13 cellular contexts compared by ENCODE assay signal in genomic region chr7:76504351-76505167, GRCh38. TPM values are rescaled to one million over a fixed set of nuclear protein-coding genes. Genes with fewer than 3 reads are reported as not detected.
DNase-seq lines count a peak whose midpoint lies in the region; ATAC-seq, FAIRE-seq and TF ChIP-seq lines count a peak whose summit lies in the region.
"Not testable (repeated sequence)": the region's sequence is repeated elsewhere in the genome, so short reads cannot be mapped to it uniquely, and the experiment has no call there.
"Had no signal": no experiment of that assay in that cellular context is flagged by ENCODE, and none has a peak within 500 bp of the region (broad histone marks: within the 10 kb centered on the region; RNA-seq: fewer than 3 reads in every experiment).

No MANE protein-coding gene starts in this region.

- DNase-seq in GM10248 (ENCODE audit: extremely low spot score) (peak; percentile 7), K562 (ENCODE audit: extremely low read depth in 1 of 4, low spot score in 3 of 4) (peak in 1 of 4 experiments; percentile 5), kidney (peak; percentile 44)
- not testable (repeated sequence) for DNase-seq in Panc1 (ENCODE audit: low read depth, low spot score); neuronal stem cell (ENCODE audit: low spot score); aorta
- DNase-seq in activated T-cell treated with anti-CD3 and anti-CD28 coated beads, Interleukin-2, amount 50 U/mL, for 24 hours = peak; percentile 22
- peak in 1 of 2 donors; percentile 42 for DNase-seq in stimulated activated effector memory CD8-positive, alpha-beta T cell treated with anti-CD3 and anti-CD28 coated beads, Interleukin-12 subunit alpha, Interleukin-12 subunit beta, amount 100 ng/mL, for 72 hours (ENCODE audit: low spot score in 2 of 2)

- not testable (repeated sequence) for H3K36me3 ChIP-seq in Panc1 (ENCODE audit: control insufficient read depth, insufficient read depth, low read length); K562 (ENCODE audit: control insufficient read depth, insufficient read depth, low read length); kidney (ENCODE audit: control insufficient read depth in 1 of 2, insufficient read depth in 2 of 2, low read length in 2 of 2); neuronal stem cell (replicated peaks in 1 of 2; ENCODE audit: control insufficient read depth in 2 of 2, insufficient read depth in 2 of 2, low read length in 2 of 2); aorta (ENCODE audit: control insufficient read depth in 1 of 2, insufficient read depth in 2 of 2, low read length in 1 of 2)

- H3K27ac Mint-ChIP-seq in activated T-cell treated with anti-CD3 and anti-CD28 coated beads, Interleukin-2, amount 50 U/mL, for 24 hours = not testable (repeated sequence)
- peak overlapping the region; percentile 74 for H3K27ac Mint-ChIP-seq in stimulated activated effector memory CD8-positive, alpha-beta T cell treated with anti-CD3 and anti-CD28 coated beads, Interleukin-12 subunit alpha, Interleukin-12 subunit beta, amount 100 ng/mL, for 72 hours

- not testable (repeated sequence) for FAIRE-seq in K562 (lab: Jason Lieb, UNC); kidney (lab: Jason Lieb, UNC)

- H4K8ac ChIP-seq in neuronal stem cell (ENCODE audit: low read depth, low read length) = not testable (repeated sequence)

- CTCF ChIA-PET in GM10248 (lab: Yijun Ruan, JAX); Panc1 (lab: Charles Lee); K562 (lab: Yijun Ruan, JAX; ENCODE audit: low intra/inter-chr PET ratio): not testable (repeated sequence)

- TF ChIP-seq POLR2A in K562 (conservative IDR thresholded peaks at IDR 0.05) = not testable (repeated sequence)

- not testable (repeated sequence) for H2AFZ ChIP-seq in K562 (ENCODE audit: low read depth, low read length); neuronal stem cell (ENCODE audit: low read length)

- in situ Hi-C loops in Panc1 (cut with HindIII; ENCODE audit: low pct_unique_long_range_greater_than_20kb, low sequenced_read_pairs) = not testable (repeated sequence)
- in situ Hi-C loops in K562 (cut with MboI) = loop anchor here (5.0 to 10.0 kb wide), 3 partner anchors 70 to 498 kb away; no protein-coding TSS in a partner anchor

- H3K23ac ChIP-seq in neuronal stem cell (ENCODE audit: low read depth, low read length, poor library complexity) = not testable (repeated sequence)

- H2AK5ac ChIP-seq in neuronal stem cell (ENCODE audit: low read depth, low read length) = not testable (repeated sequence)

- not testable (repeated sequence) for H3K4ac ChIP-seq in neuronal stem cell (ENCODE audit: low read length)

- H3K27me3 Mint-ChIP-seq in activated T-cell treated with anti-CD3 and anti-CD28 coated beads, Interleukin-2, amount 50 U/mL, for 24 hours = not testable (repeated sequence)

- not testable (repeated sequence) for H4K91ac ChIP-seq in neuronal stem cell (ENCODE audit: low read depth, low read length, poor library complexity)

- TF ChIP-seq RAD21 in K562 (CRISPR knock-in tag; conservative IDR thresholded peaks at IDR 0.05 in 1 of 2, IDR thresholded peaks at IDR 0.05 in 1 of 2) = not testable (repeated sequence)

- H2BK15ac ChIP-seq in neuronal stem cell (ENCODE audit: low read length) = not testable (repeated sequence)

- not testable (repeated sequence) for H3K18ac ChIP-seq in neuronal stem cell (ENCODE audit: low read length)

- not testable (repeated sequence) for TF ChIP-seq CTCF in GM10248 (IDR thresholded peaks at IDR 0.05; ENCODE audit: control extremely low read depth, extremely low read depth, low read depth, missing control alignments); Panc1 (IDR thresholded peaks at IDR 0.05); K562 (IDR thresholded peaks at IDR 0.05 in 2 of 3, conservative IDR thresholded peaks at IDR 0.05 in 1 of 3; ENCODE audit: insufficient read depth in 2 of 3, low read depth in 1 of 3, low read length in 3 of 3); kidney (IDR thresholded peaks at IDR 0.05; ENCODE audit: borderline replicate concordance, extremely low read depth, insufficient read depth)

- H3K9me1 ChIP-seq in K562 (ENCODE audit: control insufficient read depth, insufficient read depth, low read length) = not testable (repeated sequence)

- not testable (repeated sequence) for H2BK120ac ChIP-seq in neuronal stem cell (ENCODE audit: low read depth, low read length)

- H3K79me2 ChIP-seq in K562 (ENCODE audit: control insufficient read depth, insufficient read depth, low read length) = not testable (repeated sequence)

- not testable (repeated sequence) for TF ChIP-seq EP300 in K562 (IDR thresholded peaks at IDR 0.05; ENCODE audit: low read length)

- intact Hi-C loops in Panc1 (cut with micrococcal nuclease; ENCODE audit: unreplicated experiment); kidney (cut with DNase I); aorta (cut with DNase I): not testable (repeated sequence)
- intact Hi-C loops in K562 (cut with micrococcal nuclease) = loop anchor here (10.0 kb wide), 1 partner anchor 490 kb away; no protein-coding TSS in a partner anchor

- not testable (repeated sequence) for H3K4me1 ChIP-seq in Panc1 (ENCODE audit: control insufficient read depth, insufficient read depth, low read length); K562 (replicated peaks in 1 of 2; ENCODE audit: control insufficient read depth in 2 of 2, insufficient read depth in 2 of 2, low read length in 2 of 2); kidney (ENCODE audit: control insufficient read depth in 1 of 2, insufficient read depth in 1 of 2, low read depth in 1 of 2, low read length in 2 of 2); neuronal stem cell (ENCODE audit: control insufficient read depth in 2 of 2, insufficient read depth in 1 of 2, low read depth in 1 of 2, low read length in 2 of 2); aorta (ENCODE audit: control insufficient read depth in 1 of 2, insufficient read depth in 2 of 2, low read length in 2 of 2)

- peaks cover 36% of the 10 kb centered on the region for H3K36me3 Mint-ChIP-seq in activated T-cell treated with anti-CD3 and anti-CD28 coated beads, Interleukin-2, amount 50 U/mL, for 24 hours (ENCODE audit: low read depth)
- H3K36me3 Mint-ChIP-seq in stimulated activated effector memory CD8-positive, alpha-beta T cell treated with anti-CD3 and anti-CD28 coated beads, Interleukin-12 subunit alpha, Interleukin-12 subunit beta, amount 100 ng/mL, for 72 hours = not testable (repeated sequence)

- not testable (repeated sequence) for H3K79me1 ChIP-seq in neuronal stem cell (ENCODE audit: low read depth, low read length)

- H3K4me3 ChIP-seq in Panc1 (ENCODE audit: low read depth in 2 of 2, low read length in 2 of 2); K562; kidney (ENCODE audit: low read length in 2 of 2); neuronal stem cell (ENCODE audit: low read length in 2 of 2); aorta (ENCODE audit: low read length in 2 of 2): not testable (repeated sequence)

- BruUV-seq in Panc1 (replicated peaks; lab: Mats Ljungman, UMichigan); K562 (replicated peaks; lab: Mats Ljungman, UMichigan): not testable (repeated sequence)

- not testable (repeated sequence) for H3K9ac ChIP-seq in K562 (ENCODE audit: insufficient read depth in 1 of 2, low read depth in 2 of 2, low read length in 2 of 2); kidney (ENCODE audit: low read length in 2 of 2)
- H3K9ac ChIP-seq in neuronal stem cell (ENCODE audit: low read depth, low read length, poor library complexity) = peak overlapping the region; percentile 21

- ATAC-seq in Panc1 (peak; percentile 29), K562 (peak; percentile 25), aorta (ENCODE audit: low FRiP score) (peak; percentile 2)
- not testable (repeated sequence) for ATAC-seq in stimulated activated effector memory CD8-positive, alpha-beta T cell treated with anti-CD3 and anti-CD28 coated beads, Interleukin-12 subunit alpha, Interleukin-12 subunit beta, amount 100 ng/mL, for 72 hours

- H3K4me1 Mint-ChIP-seq in activated T-cell treated with anti-CD3 and anti-CD28 coated beads, Interleukin-2, amount 50 U/mL, for 24 hours (ENCODE audit: low read depth); stimulated activated effector memory CD8-positive, alpha-beta T cell treated with anti-CD3 and anti-CD28 coated beads, Interleukin-12 subunit alpha, Interleukin-12 subunit beta, amount 100 ng/mL, for 72 hours: not testable (repeated sequence)

- WGBS in K562 (ENCODE audit: insufficient coverage, low coverage, missing lambda C conversion rate) = 67% methylated on average over 13 of the region's 33 CpGs
- no CpG with 5 or more reads among the region's 33 CpGs for WGBS in neuronal stem cell (ENCODE audit: extremely low coverage in 2 of 2, insufficient read length in 2 of 2, insufficient replicate concordance in 1 of 2), 2 donors
- 77 to 83% methylated on average over 17 to 23 of the region's 33 CpGs for WGBS in aorta, 2 donors

- not testable (repeated sequence) for H3K14ac ChIP-seq in neuronal stem cell (ENCODE audit: low read length)

- H3K9me3 ChIP-seq in Panc1 (ENCODE audit: control insufficient read depth, insufficient read depth, low read depth, low read length); K562 (replicated peaks; ENCODE audit: control insufficient read depth, insufficient read depth, low read depth, low read length); kidney (ENCODE audit: control insufficient read depth in 1 of 2, low read length in 2 of 2); neuronal stem cell (replicated peaks in 1 of 2; ENCODE audit: control insufficient read depth in 2 of 2, insufficient read depth in 1 of 2, low read depth in 1 of 2, low read length in 2 of 2); aorta (ENCODE audit: control insufficient read depth, low read length): not testable (repeated sequence)

- not testable (repeated sequence) for H2BK12ac ChIP-seq in neuronal stem cell (ENCODE audit: low read length)

- POLR2A ChIA-PET in GM10248 (lab: Yijun Ruan, JAX); Panc1 (lab: Charles Lee); K562 (lab: Yijun Ruan, JAX): not testable (repeated sequence)

- H3K27me3 ChIP-seq in Panc1 (ENCODE audit: control insufficient read depth, insufficient read depth, low read length); K562 (ENCODE audit: control insufficient read depth in 2 of 2, insufficient read depth in 2 of 2, low read length in 2 of 2); neuronal stem cell (ENCODE audit: control insufficient read depth in 3 of 3, insufficient read depth in 3 of 3, low read depth in 1 of 3, low read length in 3 of 3); aorta (ENCODE audit: control insufficient read depth in 1 of 2, insufficient read depth in 2 of 2, low read length in 1 of 2): not testable (repeated sequence)

- not testable (repeated sequence) for H3K4me3 Mint-ChIP-seq in activated T-cell treated with anti-CD3 and anti-CD28 coated beads, Interleukin-2, amount 50 U/mL, for 24 hours; stimulated activated effector memory CD8-positive, alpha-beta T cell treated with anti-CD3 and anti-CD28 coated beads, Interleukin-12 subunit alpha, Interleukin-12 subunit beta, amount 100 ng/mL, for 72 hours

- H3K4me2 ChIP-seq in K562 (ENCODE audit: insufficient read depth, low read length); neuronal stem cell (ENCODE audit: insufficient read depth, low read length, poor library complexity, severe bottlenecking): not testable (repeated sequence)

- not testable (repeated sequence) for H2BK5ac ChIP-seq in neuronal stem cell (ENCODE audit: low read length)

- not testable (repeated sequence) for H3K27ac ChIP-seq in Panc1 (ENCODE audit: low read length); K562 (ENCODE audit: extremely low read depth, low read depth, low read length); kidney (ENCODE audit: low read depth in 2 of 2, low read length in 2 of 2); neuronal stem cell (replicated peaks; ENCODE audit: low read length); aorta (ENCODE audit: low read depth in 1 of 2, low read length in 2 of 2)

- H4K20me1 ChIP-seq in K562 (replicated peaks; ENCODE audit: control insufficient read depth, insufficient read depth, low read length) = not testable (repeated sequence)

- not testable (repeated sequence) for H3K9me3 Mint-ChIP-seq in activated T-cell treated with anti-CD3 and anti-CD28 coated beads, Interleukin-2, amount 50 U/mL, for 24 hours; stimulated activated effector memory CD8-positive, alpha-beta T cell treated with anti-CD3 and anti-CD28 coated beads, Interleukin-12 subunit alpha, Interleukin-12 subunit beta, amount 100 ng/mL, for 72 hours

RNA-seq across cellular contexts. Expression of gene UPK3B, which starts 5.8 kb away (rescaled TPM):
- total RNA-seq in Panc1 (2021; ENCODE audit: unreplicated experiment) (9.8 TPM), K562 (2014; rRNA removed) (not detected in 2 replicates), K562 (2014; rRNA removed; fragmentation: Illumina TruSeq; extraction: Trizol) (not detected in 2 replicates), K562 (2015; rRNA removed; fragmentation: Illumina TruSeq; extraction: Trizol) (not detected in 2 replicates), K562 (2021) (0.38 TPM in 1 of 2 replicates, not detected in the other), kidney (1.9 TPM), aorta (1 to 10 TPM; 1.6 to 1.7 TPM)
- polyA plus RNA-seq in Panc1 (2012; ENCODE audit: insufficient read length) = 23.7 TPM
- total RNA-seq in K562 (2011; cell fraction: chromatin; rRNA removed; ENCODE audit: low replicate concordance) = 2.2 TPM in 1 of 2 replicates, not detected in the other
- total RNA-seq in K562 (2011; cell fraction: nucleolus; rRNA removed) = 1.7 and 1.8 TPM in 2 replicates
- total RNA-seq in K562 (2011; cell fraction: nucleoplasm; rRNA removed) = not detected in 2 replicates
- polyA plus RNA-seq in K562 (2011; rRNA removed) (not detected in 2 replicates), K562 (2014; fragmentation: Illumina TruSeq; extraction: Trizol) (not detected in 2 replicates), K562 (2014; fragmentation: Nextera tagmentation; extraction: Ambion mirVana) (not detected), K562 (2014; rRNA removed) (not detected in 2 replicates), kidney (ENCODE audit: insufficient read depth, low read depth, low replicate concordance) (0.15 TPM), aorta (1 to 10 TPM in 1 of 2 donors, not detected in 1; 1.3 TPM)
- polyA plus RNA-seq in K562 (2011; cell fraction: cytosol; rRNA removed) = not detected in 2 replicates
- not detected in 2 replicates for polyA plus RNA-seq in K562 (2011; cell fraction: nucleus; rRNA removed)
- not detected in 2 replicates for polyA plus RNA-seq in K562 (2012)
- not detected in 2 replicates for polyA minus RNA-seq in K562 (2011; rRNA and poly(A)+ RNA removed)
- polyA minus RNA-seq in K562 (2011; cell fraction: cytosol; rRNA and poly(A)+ RNA removed) = not detected in 2 replicates
- polyA minus RNA-seq in K562 (2011; cell fraction: nucleus; rRNA and poly(A)+ RNA removed) = not detected in 2 replicates
- polyA plus RNA-seq in neuronal stem cell (2013, experiment 1 of 2) = 0.26 TPM
- polyA plus RNA-seq in neuronal stem cell (2013, experiment 2 of 2) = 0.17 TPM
- total RNA-seq: HT1080, RPMI7951 had no signal
- polyA plus RNA-seq: GM23248 had no signal

RNA-seq across cellular contexts. Expression of gene SPDYE16, which starts 38.5 kb away (rescaled TPM):
- total RNA-seq in Panc1 (2021; ENCODE audit: unreplicated experiment) (not detected), K562 (2014; rRNA removed) (not detected in 2 replicates), K562 (2014; rRNA removed; fragmentation: Illumina TruSeq; extraction: Trizol) (not detected in 2 replicates), K562 (2015; rRNA removed; fragmentation: Illumina TruSeq; extraction: Trizol) (not detected in 2 replicates), K562 (2021) (0.13 TPM in 1 of 2 replicates, not detected in the other), kidney (0.31 TPM), aorta (under 1 TPM; 0.16 to 0.48 TPM)
- polyA plus RNA-seq in Panc1 (2012; ENCODE audit: insufficient read length) = 0.62 TPM
- total RNA-seq in K562 (2011; cell fraction: chromatin; rRNA removed; ENCODE audit: low replicate concordance) = 0.28 and 0.77 TPM in 2 replicates
- 0.39 TPM in 1 of 2 replicates, not detected in the other for total RNA-seq in K562 (2011; cell fraction: nucleolus; rRNA removed)
- 0.22 TPM in 1 of 2 replicates, not detected in the other for total RNA-seq in K562 (2011; cell fraction: nucleoplasm; rRNA removed)
- polyA plus RNA-seq in K562 (2011; rRNA removed) (0.04 TPM in 1 of 2 replicates, not detected in the other), K562 (2014; fragmentation: Illumina TruSeq; extraction: Trizol) (0.06 TPM in 2 replicates), K562 (2014; fragmentation: Nextera tagmentation; extraction: Ambion mirVana) (under 1 TPM; 0.04 to 0.06 TPM), K562 (2014; rRNA removed) (not detected in 2 replicates), kidney (ENCODE audit: insufficient read depth, low read depth, low replicate concordance) (not detected), aorta (under 1 TPM in 1 of 2 donors, not detected in 1; 0.61 TPM)
- not detected in 2 replicates for polyA plus RNA-seq in K562 (2011; cell fraction: cytosol; rRNA removed)
- 0.03 and 0.17 TPM in 2 replicates for polyA plus RNA-seq in K562 (2011; cell fraction: nucleus; rRNA removed)
- polyA plus RNA-seq in K562 (2012) = 0.20 and 0.46 TPM in 2 replicates
- polyA minus RNA-seq in K562 (2011; rRNA and poly(A)+ RNA removed) = 0.15 TPM in 1 of 2 replicates, not detected in the other
- polyA minus RNA-seq in K562 (2011; cell fraction: cytosol; rRNA and poly(A)+ RNA removed) = not detected in 2 replicates
- 0.27 TPM in 1 of 2 replicates, not detected in the other for polyA minus RNA-seq in K562 (2011; cell fraction: nucleus; rRNA and poly(A)+ RNA removed)
- 0.01 TPM for polyA plus RNA-seq in neuronal stem cell (2013, experiment 1 of 2)
- polyA plus RNA-seq in neuronal stem cell (2013, experiment 2 of 2) = 0.03 TPM
- total RNA-seq: G401, GM23248, HT1080, NCI-H460, RPMI7951 had no signal

RNA-seq across cellular contexts. Expression of gene DTX2, which starts 43.0 kb away (rescaled TPM):
- total RNA-seq in Panc1 (2021; ENCODE audit: unreplicated experiment) (27.4 TPM), K562 (2014; rRNA removed) (14.9 and 20.4 TPM in 2 replicates), K562 (2014; rRNA removed; fragmentation: Illumina TruSeq; extraction: Trizol) (2.5 and 4.8 TPM in 2 replicates), K562 (2015; rRNA removed; fragmentation: Illumina TruSeq; extraction: Trizol) (8.3 and 9.9 TPM in 2 replicates), K562 (2021) (25.2 and 31.5 TPM in 2 replicates), kidney (21.6 TPM), aorta (10 to 100 TPM; 23.7 to 40.9 TPM)
- polyA plus RNA-seq in Panc1 (2012; ENCODE audit: insufficient read length) = 17.9 TPM
- 39.4 and 79.0 TPM in 2 replicates for total RNA-seq in K562 (2011; cell fraction: chromatin; rRNA removed; ENCODE audit: low replicate concordance)
- 31.7 and 39.9 TPM in 2 replicates for total RNA-seq in K562 (2011; cell fraction: nucleolus; rRNA removed)
- 27.0 and 30.3 TPM in 2 replicates for total RNA-seq in K562 (2011; cell fraction: nucleoplasm; rRNA removed)
- polyA plus RNA-seq in K562 (2011; rRNA removed) (3.4 and 5.6 TPM in 2 replicates), K562 (2014; fragmentation: Illumina TruSeq; extraction: Trizol) (9.8 and 18.3 TPM in 2 replicates), K562 (2014; fragmentation: Nextera tagmentation; extraction: Ambion mirVana) (under 1 TPM; 0.20 to 0.57 TPM), K562 (2014; rRNA removed) (12.2 and 15.5 TPM in 2 replicates), kidney (ENCODE audit: insufficient read depth, low read depth, low replicate concordance) (8.1 TPM), aorta (10 to 100 TPM; 10.4 to 14.4 TPM)
- polyA plus RNA-seq in K562 (2011; cell fraction: cytosol; rRNA removed) = 5.9 and 13.5 TPM in 2 replicates
- 20.0 and 31.0 TPM in 2 replicates for polyA plus RNA-seq in K562 (2011; cell fraction: nucleus; rRNA removed)
- 15.4 and 44.4 TPM in 2 replicates for polyA plus RNA-seq in K562 (2012)
- 3.7 and 4.3 TPM in 2 replicates for polyA minus RNA-seq in K562 (2011; rRNA and poly(A)+ RNA removed)
- polyA minus RNA-seq in K562 (2011; cell fraction: cytosol; rRNA and poly(A)+ RNA removed) = 21.2 and 26.6 TPM in 2 replicates
- 8.5 and 10.3 TPM in 2 replicates for polyA minus RNA-seq in K562 (2011; cell fraction: nucleus; rRNA and poly(A)+ RNA removed)
- polyA plus RNA-seq in neuronal stem cell (2013, experiment 1 of 2) = 12.1 TPM
- polyA plus RNA-seq in neuronal stem cell (2013, experiment 2 of 2) = 12.0 TPM
